ENCODE assay signal across 1 cellular context in the genomic region with DNA sequence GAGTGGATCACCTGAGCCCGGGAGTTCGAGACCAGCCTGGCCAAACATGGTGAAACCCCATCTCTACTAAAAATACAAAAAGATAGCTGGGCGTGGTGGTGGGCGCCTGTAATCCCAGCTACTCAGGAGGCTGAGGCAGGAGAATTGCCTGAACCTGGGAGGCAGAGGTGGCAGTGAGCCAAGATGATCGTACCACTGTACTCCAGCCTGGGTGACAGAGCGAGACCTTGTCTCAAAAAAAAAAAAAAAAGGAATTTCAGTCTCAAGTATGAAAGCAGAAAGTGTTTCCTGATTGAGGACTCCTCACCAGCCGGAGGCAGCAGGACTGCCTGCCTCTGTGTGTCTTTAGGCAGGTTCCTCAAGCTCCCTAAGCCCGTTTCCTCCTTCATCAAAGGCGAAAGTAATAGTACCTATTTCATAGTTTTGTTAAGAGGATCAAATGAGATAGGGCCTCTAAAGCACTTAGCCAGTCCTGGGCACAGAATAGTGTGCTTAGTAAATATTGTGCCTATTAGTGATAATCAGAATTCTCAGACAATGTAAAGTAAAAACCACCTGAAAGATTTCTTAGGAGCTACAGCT.
TF ChIP-seq lines count a peak whose summit lies in the region.

No MANE protein-coding gene starts in this region.

TF ChIP-seq in HEK293, 187 proteins besides CTCF, POLR2A, EP300 and RAD21 (continued from another document):
- no peak for TF ChIP-seq ZNF324 (tag by site-specific recombination; IDR thresholded peaks at IDR 0.05)
- peak; percentile 51; the same call in 1 of the 2 replicates for TF ChIP-seq REPIN1 (tag by site-specific recombination; IDR thresholded peaks at IDR 0.05; ENCODE audit: low read depth)
- no peak for TF ChIP-seq ZNF248 (tag by site-specific recombination; IDR thresholded peaks at IDR 0.05)
- TF ChIP-seq, protein P1, sequence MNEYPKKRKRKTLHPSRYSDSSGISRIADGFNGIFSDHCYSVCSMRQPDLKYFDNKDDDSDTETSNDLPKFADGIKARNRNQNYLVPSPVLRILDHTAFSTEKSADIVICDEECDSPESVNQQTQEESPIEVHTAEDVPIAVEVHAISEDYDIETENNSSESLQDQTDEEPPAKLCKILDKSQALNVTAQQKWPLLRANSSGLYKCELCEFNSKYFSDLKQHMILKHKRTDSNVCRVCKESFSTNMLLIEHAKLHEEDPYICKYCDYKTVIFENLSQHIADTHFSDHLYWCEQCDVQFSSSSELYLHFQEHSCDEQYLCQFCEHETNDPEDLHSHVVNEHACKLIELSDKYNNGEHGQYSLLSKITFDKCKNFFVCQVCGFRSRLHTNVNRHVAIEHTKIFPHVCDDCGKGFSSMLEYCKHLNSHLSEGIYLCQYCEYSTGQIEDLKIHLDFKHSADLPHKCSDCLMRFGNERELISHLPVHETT (tag by site-specific recombination; IDR thresholded peaks at IDR 0.05): no peak
- TF ChIP-seq ZNF146 (tag by site-specific recombination; IDR thresholded peaks at IDR 0.05): no peak
- no peak for TF ChIP-seq ZNF792 (tag by site-specific recombination; IDR thresholded peaks at IDR 0.05)
- no peak for TF ChIP-seq ZNF621 (tag by site-specific recombination; IDR thresholded peaks at IDR 0.05)
- TF ChIP-seq, protein P2, sequence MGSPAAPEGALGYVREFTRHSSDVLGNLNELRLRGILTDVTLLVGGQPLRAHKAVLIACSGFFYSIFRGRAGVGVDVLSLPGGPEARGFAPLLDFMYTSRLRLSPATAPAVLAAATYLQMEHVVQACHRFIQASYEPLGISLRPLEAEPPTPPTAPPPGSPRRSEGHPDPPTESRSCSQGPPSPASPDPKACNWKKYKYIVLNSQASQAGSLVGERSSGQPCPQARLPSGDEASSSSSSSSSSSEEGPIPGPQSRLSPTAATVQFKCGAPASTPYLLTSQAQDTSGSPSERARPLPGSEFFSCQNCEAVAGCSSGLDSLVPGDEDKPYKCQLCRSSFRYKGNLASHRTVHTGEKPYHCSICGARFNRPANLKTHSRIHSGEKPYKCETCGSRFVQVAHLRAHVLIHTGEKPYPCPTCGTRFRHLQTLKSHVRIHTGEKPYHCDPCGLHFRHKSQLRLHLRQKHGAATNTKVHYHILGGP (tag by site-specific recombination; IDR thresholded peaks at IDR 0.05): no peak
- TF ChIP-seq MEIS1 (CRISPR knock-in tag; IDR thresholded peaks at IDR 0.05; ENCODE audit: borderline replicate concordance): no peak
- TF ChIP-seq ZNF530 (tag by site-specific recombination; IDR thresholded peaks at IDR 0.05; ENCODE audit: low read depth): no peak
- TF ChIP-seq ZNF548 (tag by site-specific recombination; IDR thresholded peaks at IDR 0.05): peak; percentile 19; the same call in 1 of the 2 replicates
- no peak for TF ChIP-seq ZNF791 (tag by site-specific recombination; IDR thresholded peaks at IDR 0.05)
- no peak for TF ChIP-seq KLF9 (tag by site-specific recombination; IDR thresholded peaks at IDR 0.05; ENCODE audit: low read depth)
- no peak for TF ChIP-seq YY2 (tag by site-specific recombination; IDR thresholded peaks at IDR 0.05)
- no peak for TF ChIP-seq ZNF169 (tag by site-specific recombination; IDR thresholded peaks at IDR 0.05)
- no peak for TF ChIP-seq ZNF121 (tag by site-specific recombination; IDR thresholded peaks at IDR 0.05)
- no peak for TF ChIP-seq ZEB2 (tag by site-specific recombination; IDR thresholded peaks at IDR 0.05)
- TF ChIP-seq ZSCAN4 (tag by site-specific recombination; IDR thresholded peaks at IDR 0.05): no peak
- TF ChIP-seq, protein P3, sequence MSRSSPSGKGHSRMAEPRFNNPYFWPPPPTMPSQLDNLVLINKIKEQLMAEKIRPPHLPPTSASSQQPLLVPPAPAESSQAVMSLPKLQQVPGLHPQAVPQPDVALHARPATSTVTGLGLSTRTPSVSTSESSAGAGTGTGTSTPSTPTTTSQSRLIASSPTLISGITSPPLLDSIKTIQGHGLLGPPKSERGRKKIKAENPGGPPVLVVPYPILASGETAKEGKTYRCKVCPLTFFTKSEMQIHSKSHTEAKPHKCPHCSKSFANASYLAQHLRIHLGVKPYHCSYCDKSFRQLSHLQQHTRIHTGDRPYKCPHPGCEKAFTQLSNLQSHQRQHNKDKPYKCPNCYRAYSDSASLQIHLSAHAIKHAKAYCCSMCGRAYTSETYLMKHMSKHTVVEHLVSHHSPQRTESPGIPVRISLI (tag by site-specific recombination; IDR thresholded peaks at IDR 0.05): no peak
- no peak for TF ChIP-seq ZNF473 (tag by site-specific recombination; IDR thresholded peaks at IDR 0.05)
- 0 out of 2 replicates have a peak, but pooled peaks have one; percentile 27 for TF ChIP-seq PATZ1 (tag by site-specific recombination; IDR thresholded peaks at IDR 0.05)
- TF ChIP-seq ZBTB17 (tag by site-specific recombination; IDR thresholded peaks at IDR 0.05): peak; percentile 72
- no peak for TF ChIP-seq ZBTB48 (tag by site-specific recombination; IDR thresholded peaks at IDR 0.05)
- TF ChIP-seq, protein P4, sequence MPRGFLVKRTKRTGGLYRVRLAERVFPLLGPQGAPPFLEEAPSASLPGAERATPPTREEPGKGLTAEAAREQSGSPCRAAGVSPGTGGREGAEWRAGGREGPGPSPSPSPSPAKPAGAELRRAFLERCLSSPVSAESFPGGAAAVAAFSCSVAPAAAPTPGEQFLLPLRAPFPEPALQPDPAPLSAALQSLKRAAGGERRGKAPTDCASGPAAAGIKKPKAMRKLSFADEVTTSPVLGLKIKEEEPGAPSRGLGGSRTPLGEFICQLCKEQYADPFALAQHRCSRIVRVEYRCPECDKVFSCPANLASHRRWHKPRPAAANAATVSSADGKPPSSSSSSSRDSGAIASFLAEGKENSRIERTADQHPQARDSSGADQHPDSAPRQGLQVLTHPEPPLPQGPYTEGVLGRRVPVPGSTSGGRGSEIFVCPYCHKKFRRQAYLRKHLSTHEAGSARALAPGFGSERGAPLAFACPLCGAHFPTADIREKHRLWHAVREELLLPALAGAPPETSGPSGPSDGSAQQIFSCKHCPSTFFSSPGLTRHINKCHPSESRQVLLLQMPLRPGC (tag by site-specific recombination; IDR thresholded peaks at IDR 0.05): no peak
- TF ChIP-seq SCRT1 (tag by site-specific recombination; IDR thresholded peaks at IDR 0.05; ENCODE audit: borderline replicate concordance): no peak
- peak; percentile 62; the same call in 1 of the 2 replicates for TF ChIP-seq ZNF600 (tag by site-specific recombination; IDR thresholded peaks at IDR 0.05)
- peak; percentile 44; the same call in 1 of the 2 replicates for TF ChIP-seq GLIS1 (tag by site-specific recombination; IDR thresholded peaks at IDR 0.05)
- TF ChIP-seq BCL11A (tag by site-specific recombination; IDR thresholded peaks at IDR 0.05; ENCODE audit: low read depth): no peak
- no peak for TF ChIP-seq YY1 (tag by site-specific recombination; IDR thresholded peaks at IDR 0.05)
- 0 out of 2 replicates have a peak, but pooled peaks have one; percentile 40 for TF ChIP-seq KLF7 (tag by site-specific recombination; IDR thresholded peaks at IDR 0.05; ENCODE audit: borderline replicate concordance)
- TF ChIP-seq ZNF747 (tag by site-specific recombination; IDR thresholded peaks at IDR 0.05): no peak
- TF ChIP-seq ZNF10 (tag by site-specific recombination; IDR thresholded peaks at IDR 0.05): no peak
- TF ChIP-seq, protein P5, sequence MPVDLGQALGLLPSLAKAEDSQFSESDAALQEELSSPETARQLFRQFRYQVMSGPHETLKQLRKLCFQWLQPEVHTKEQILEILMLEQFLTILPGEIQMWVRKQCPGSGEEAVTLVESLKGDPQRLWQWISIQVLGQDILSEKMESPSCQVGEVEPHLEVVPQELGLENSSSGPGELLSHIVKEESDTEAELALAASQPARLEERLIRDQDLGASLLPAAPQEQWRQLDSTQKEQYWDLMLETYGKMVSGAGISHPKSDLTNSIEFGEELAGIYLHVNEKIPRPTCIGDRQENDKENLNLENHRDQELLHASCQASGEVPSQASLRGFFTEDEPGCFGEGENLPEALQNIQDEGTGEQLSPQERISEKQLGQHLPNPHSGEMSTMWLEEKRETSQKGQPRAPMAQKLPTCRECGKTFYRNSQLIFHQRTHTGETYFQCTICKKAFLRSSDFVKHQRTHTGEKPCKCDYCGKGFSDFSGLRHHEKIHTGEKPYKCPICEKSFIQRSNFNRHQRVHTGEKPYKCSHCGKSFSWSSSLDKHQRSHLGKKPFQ (tag by site-specific recombination; IDR thresholded peaks at IDR 0.05): no peak
